ENCODE assay signal across 26 cellular contexts in genomic region chr6:35082733-35083403, GRCh38. TPM values are rescaled to one million over a fixed set of nuclear protein-coding genes. Genes with fewer than 3 reads are reported as not detected.
DNase-seq lines count a peak whose midpoint lies in the region; ATAC-seq, FAIRE-seq and TF ChIP-seq lines count a peak whose summit lies in the region.
"Had no signal": no experiment of that assay in that cellular context is flagged by ENCODE, and none has a peak within 500 bp of the region (broad histone marks: within the 10 kb centered on the region; RNA-seq: fewer than 3 reads in every experiment).

No MANE protein-coding gene starts in this region.

- no peak overlapping the region for H3K9ac ChIP-seq in endodermal cell (ENCODE audit: extremely low read depth, low read length, poor library complexity, severe bottlenecking)

- WGBS in endodermal cell (ENCODE audit: insufficient coverage in 1 of 2, insufficient read length in 1 of 2), 2 experiments: 82 to 92% methylated on average over 5 to 13 of the region's 13 CpGs
- WGBS in ovary, 3 donors: 90 to 95% (median 93%) methylated on average over 13 of the region's 13 CpGs

- peaks cover 24% of the 10 kb centered on the region for H3K4me1 Mint-ChIP-seq in endodermal cell
- H3K4me1 Mint-ChIP-seq: activated T-helper 17 cell treated with anti-CD3 and anti-CD28 coated beads, Interleukin-2, amount 50 U/mL, for 72 hours; CD8-positive, alpha-beta memory T cell; stimulated activated naive CD8-positive, alpha-beta T cell treated with anti-CD3 and anti-CD28 coated beads, Interleukin-15, amount 100 ng/mL, for 72 hours had no signal

- peak overlapping the region; percentile 83 for H3K27ac Mint-ChIP-seq in endodermal cell
- H3K27ac Mint-ChIP-seq: activated T-helper 17 cell treated with anti-CD3 and anti-CD28 coated beads, Interleukin-2, amount 50 U/mL, for 72 hours; naive thymus-derived CD8-positive, alpha-beta T cell had no signal

- ATAC-seq in HG03159 (IDR thresholded peaks at IDR 0.05; ENCODE audit: unreplicated experiment): no peak
- ATAC-seq: activated T-helper 17 cell treated with anti-CD3 and anti-CD28 coated beads, Interleukin-2, amount 50 U/mL, for 72 hours; GM12878; naive thymus-derived CD8-positive, alpha-beta T cell; stimulated activated naive CD8-positive, alpha-beta T cell treated with anti-CD3 and anti-CD28 coated beads, Interleukin-15, amount 100 ng/mL, for 72 hours had no signal

- TF ChIP-seq POLR2A in GM12891 (IDR thresholded peaks at IDR 0.05; ENCODE audit: low read depth, low read length): no peak
- no peak for TF ChIP-seq POLR2A in ovary (IDR thresholded peaks at IDR 0.05)

- H3K4me3 ChIP-seq in HL-60 (replicated peaks; ENCODE audit: insufficient read depth, low read length): no peak overlapping the region
- no peak overlapping the region for H3K4me3 ChIP-seq in endodermal cell (ENCODE audit: low read length)
- no peak overlapping the region for H3K4me3 ChIP-seq in ovary
- H3K4me3 ChIP-seq: GM12878, upper lobe of left lung had no signal

- peak; percentile 11 for DNase-seq in GM12891 (ENCODE audit: insufficient read length, low spot score)
- DNase-seq in HL-60 (ENCODE audit: low read depth in 1 of 2, low spot score in 1 of 2): no peak
- peak; percentile 35 for DNase-seq in endodermal cell
- DNase-seq in ovary: peak in 3 of 5 donors; percentile 3 to 12 (median 12)
- no peak for DNase-seq in LoVo (ENCODE audit: low spot score)
- DNase-seq in NCI-H1417 treated with DMSO at 0.1 percent for 48 hours (lab: John Stamatoyannopoulos, UW): no peak
- no peak for DNase-seq in NCI-H187 treated with DMSO at 0.1 percent for 48 hours (lab: John Stamatoyannopoulos, UW)
- DNase-seq: brain microvascular endothelial cell; CD8-positive, alpha-beta memory T cell; foreskin fibroblast; mesenchymal stem cell; NCI-H524; stimulated activated CD4-positive, alpha-beta T cell treated with anti-CD3 and anti-CD28 coated beads, Interleukin-2, amount 100 ng/mL, for 48 hours; stimulated activated naive CD8-positive, alpha-beta T cell treated with anti-CD3 and anti-CD28 coated beads, Interleukin-15, amount 100 ng/mL, for 72 hours; SW 1271 had no signal

- H3K9me3 Mint-ChIP-seq in endodermal cell: no peaks in the 10 kb centered on the region
- H3K9me3 Mint-ChIP-seq: activated T-helper 17 cell treated with anti-CD3 and anti-CD28 coated beads, Interleukin-2, amount 50 U/mL, for 72 hours; CD8-positive, alpha-beta memory T cell; naive thymus-derived CD8-positive, alpha-beta T cell; stimulated activated naive CD8-positive, alpha-beta T cell treated with anti-CD3 and anti-CD28 coated beads, Interleukin-15, amount 100 ng/mL, for 72 hours had no signal

- TF ChIP-seq CTCF in HL-60 (IDR thresholded peaks at IDR 0.05; ENCODE audit: insufficient read depth, low read length) (no peak), endodermal cell (conservative IDR thresholded peaks at IDR 0.05) (no peak), ovary (IDR thresholded peaks at IDR 0.05) (no peak)

- H3K27me3 ChIP-seq in HL-60 (ENCODE audit: insufficient read depth, poor library complexity, severe bottlenecking): no peaks in the 10 kb centered on the region
- no peaks in the 10 kb centered on the region for H3K27me3 ChIP-seq in endodermal cell (ENCODE audit: control insufficient read depth, insufficient read depth, low read length, poor library complexity, severe bottlenecking)
- no peaks in the 10 kb centered on the region for H3K27me3 ChIP-seq in ovary
- H3K27me3 ChIP-seq: brain microvascular endothelial cell, upper lobe of left lung had no signal

- H3K27me3 Mint-ChIP-seq in endodermal cell (ENCODE audit: insufficient read depth): no peaks in the 10 kb centered on the region
- H3K27me3 Mint-ChIP-seq: activated T-helper 17 cell treated with anti-CD3 and anti-CD28 coated beads, Interleukin-2, amount 50 U/mL, for 72 hours; CD8-positive, alpha-beta memory T cell; naive thymus-derived CD8-positive, alpha-beta T cell; progenitor cell of endocrine pancreas; stimulated activated naive CD8-positive, alpha-beta T cell treated with anti-CD3 and anti-CD28 coated beads, Interleukin-15, amount 100 ng/mL, for 72 hours had no signal

- H3K27ac ChIP-seq in HL-60 (replicated peaks) (peak overlapping the region; percentile 82; the same call in 1 of the 2 replicates), endodermal cell (ENCODE audit: low read depth, low read length) (no peak overlapping the region), ovary (no peak overlapping the region)
- H3K27ac ChIP-seq: brain microvascular endothelial cell, epithelial cell of prostate had no signal

- H3K36me3 Mint-ChIP-seq in endodermal cell (ENCODE audit: low read depth): peaks cover 46% of the 10 kb centered on the region

- no peak for FAIRE-seq in GM12891 (lab: Jason Lieb, UNC)
- FAIRE-seq: GM12878 had no signal

- intact Hi-C loops in ovary (cut with DNase I): no loop called here

- H3K4me1 ChIP-seq in endodermal cell (ENCODE audit: control insufficient read depth, insufficient read depth, low read length): peaks cover 15% of the 10 kb centered on the region
- no peaks in the 10 kb centered on the region for H3K4me1 ChIP-seq in ovary (ENCODE audit: insufficient read depth)

- H3K4me3 Mint-ChIP-seq in endodermal cell: no peak overlapping the region
- H3K4me3 Mint-ChIP-seq: activated T-helper 17 cell treated with anti-CD3 and anti-CD28 coated beads, Interleukin-2, amount 50 U/mL, for 72 hours; CD8-positive, alpha-beta memory T cell; naive thymus-derived CD8-positive, alpha-beta T cell; stimulated activated naive CD8-positive, alpha-beta T cell treated with anti-CD3 and anti-CD28 coated beads, Interleukin-15, amount 100 ng/mL, for 72 hours had no signal

- H3K36me3 ChIP-seq in endodermal cell (ENCODE audit: control insufficient read depth, insufficient read depth, low read length): peaks cover 25% of the 10 kb centered on the region
- H3K36me3 ChIP-seq in ovary: no peaks in the 10 kb centered on the region

- H3K9me3 ChIP-seq in endodermal cell (ENCODE audit: control insufficient read depth, low read length) (no peaks in the 10 kb centered on the region), ovary (no peaks in the 10 kb centered on the region)
- H3K9me3 ChIP-seq: upper lobe of left lung had no signal

- TF ChIP-seq EP300 in ovary (IDR thresholded peaks at IDR 0.05): no peak

TF ChIP-seq in GM12891, 5 proteins besides CTCF, POLR2A, EP300 and RAD21:
- TF ChIP-seq POU2F2 (IDR thresholded peaks at IDR 0.05; ENCODE audit: low read depth, low read length) (no peak), SPI1 (IDR thresholded peaks at IDR 0.05; ENCODE audit: low read depth, low read length) (no peak), POLR2AphosphoS5 (IDR thresholded peaks at IDR 0.05; ENCODE audit: low read depth, low read length) (no peak)

RNA-seq across cellular contexts. Expression of gene TCP11, which starts 58.3 kb away (rescaled TPM):
- polyA plus RNA-seq in GM12891 (2012; ENCODE audit: low read depth, missing spikeins): 0.23 TPM
- total RNA-seq in endodermal cell (not detected), ovary (under 1 TPM in 6 of 7 donors, not detected in 1; 0.18 to 0.61 (median 0.48) TPM)
- 1.1 TPM for polyA plus RNA-seq in endodermal cell (2013, experiment 1 of 2)
- polyA plus RNA-seq in endodermal cell (2013, experiment 2 of 2): 0.21 TPM
- polyA plus RNA-seq in ovary: under 1 TPM; 0.35 to 0.50 TPM
- total RNA-seq: activated CD8-positive, alpha-beta memory T cell treated with anti-CD3 and anti-CD28 coated beads for 36 hours; activated T-helper 17 cell treated with anti-CD3 and anti-CD28 coated beads, Interleukin-2, amount 50 U/mL, for 72 hours; CD8-positive, alpha-beta memory T cell; GM12878; kidney epithelial cell; naive thymus-derived CD8-positive, alpha-beta T cell; progenitor cell of endocrine pancreas; RPMI7951; skeletal muscle tissue had no signal
- polyA plus RNA-seq: CD8-positive, alpha-beta memory T cell; GM12878; naive thymus-derived CD8-positive, alpha-beta T cell had no signal

Comparison
In these comparisons a context has a peak if more than half of its experiments do, and no peak if none do; other contexts are left out.
1. DNase-seq: peak in GM12891 (single experiment), endodermal cell (single experiment) and ovary (3 of 5); none in HL-60 (0 of 2), LoVo (single experiment), NCI-H1417 treated with DMSO at 0.1 percent for 48 hours (single experiment) and NCI-H187 treated with DMSO at 0.1 percent for 48 hours (single experiment).